Comparison of ENCODE assay signal across 23 cellular contexts in genomic region chr20:2859330-2860121, GRCh38. TPM values are rescaled to one million over a fixed set of nuclear protein-coding genes. Genes with fewer than 3 reads are reported as not detected.
A peak's percentile ranks its signal among the peaks of the same experiment; 100 is the strongest.
DNase-seq lines count a peak whose midpoint lies in the region; TF ChIP-seq lines count a peak whose summit lies in the region.
"Had no signal": no experiment of that assay in that cellular context is flagged by ENCODE, and none has a peak within 500 bp of the region (broad histone marks: within the 10 kb centered on the region; RNA-seq: fewer than 3 reads in every experiment).

No MANE protein-coding gene starts in this region.

- peaks cover 16% of the 10 kb centered on the region for H3K4me1 Mint-ChIP-seq in HFFc6 (ENCODE audit: low read depth)
- H3K4me1 Mint-ChIP-seq: activated T-helper 17 cell treated with anti-CD3 and anti-CD28 coated beads, Interleukin-2, amount 50 U/mL, for 72 hours had no signal

- no peak overlapping the region for H3K4me3 Mint-ChIP-seq in HFFc6
- H3K4me3 Mint-ChIP-seq: activated CD4-positive, alpha-beta memory T cell treated with anti-CD3 and anti-CD28 coated beads for 36 hours; activated T-helper 17 cell treated with anti-CD3 and anti-CD28 coated beads, Interleukin-2, amount 50 U/mL, for 72 hours; naive thymus-derived CD4-positive, alpha-beta T cell had no signal

- H3K36me3 Mint-ChIP-seq in HFFc6 (ENCODE audit: low read depth): 0 out of 2 replicates have a peak, but pooled peaks cover 6% of the 10 kb centered on the region

- no peak for TF ChIP-seq POLR2A in ovary (IDR thresholded peaks at IDR 0.05)

- H3K9me3 ChIP-seq in ovary: no peaks in the 10 kb centered on the region
- H3K9me3 ChIP-seq: BE2C, SJCRH30 had no signal

- H3K36me3 ChIP-seq in ovary: no peaks in the 10 kb centered on the region
- H3K36me3 ChIP-seq: BE2C, SJCRH30 had no signal

- TF ChIP-seq CTCF in HFFc6 (IDR thresholded peaks at IDR 0.05) (no peak), ovary (IDR thresholded peaks at IDR 0.05) (no peak)

- H3K9me3 Mint-ChIP-seq in HFFc6: no peaks in the 10 kb centered on the region
- H3K9me3 Mint-ChIP-seq: activated CD4-positive, alpha-beta memory T cell treated with anti-CD3 and anti-CD28 coated beads for 36 hours; activated T-helper 17 cell treated with anti-CD3 and anti-CD28 coated beads, Interleukin-2, amount 50 U/mL, for 72 hours; naive thymus-derived CD4-positive, alpha-beta T cell had no signal

- H3K4me3 ChIP-seq in ovary: no peak overlapping the region
- H3K4me3 ChIP-seq: SJCRH30 had no signal

- H3K27ac Mint-ChIP-seq in HFFc6: peak overlapping the region; percentile 74
- H3K27ac Mint-ChIP-seq: activated CD4-positive, alpha-beta memory T cell treated with anti-CD3 and anti-CD28 coated beads for 36 hours; activated T-helper 17 cell treated with anti-CD3 and anti-CD28 coated beads, Interleukin-2, amount 50 U/mL, for 72 hours had no signal

- DNase-seq in AML-193 (lab: John Stamatoyannopoulos, UW) (peak; percentile 22 to 27), HFFc6 (peak; percentile 41), cerebellar nuclear complex (lab: John Stamatoyannopoulos, UW) (peak; percentile 14 to 16), myocyte (ENCODE audit: low read depth) (peak; percentile 98), ovary (no peak), SIG-M5 treated with dmso at 0.1 percent for 504 hours (lab: John Stamatoyannopoulos, UW; ENCODE audit: unreplicated experiment) (no peak)
- no peak for DNase-seq in stimulated activated CD4-positive, alpha-beta T cell treated with anti-CD3 and anti-CD28 coated beads, Interleukin-4, amount 100 ng/mL, for 24 hours
- no peak for DNase-seq in activated T-cell treated with anti-CD3 and anti-CD28 coated beads, Interleukin-2, amount 50 U/mL, for 1 hour
- DNase-seq: activated CD4-positive, alpha-beta memory T cell treated with anti-CD3 and anti-CD28 coated beads for 36 hours; BE2C; dermis blood vessel endothelial cell; DMS153; naive thymus-derived CD4-positive, alpha-beta T cell; NCI-H1092 treated with DMSO at 0.1 percent for 48 hours; SJCRH30; stimulated activated CD4-positive, alpha-beta T cell treated with anti-CD3 and anti-CD28 coated beads, Interleukin-2, amount 100 ng/mL, for 24 hours; stimulated activated CD8-positive, alpha-beta memory T cell treated with anti-CD3 and anti-CD28 coated beads, Interleukin-4, amount 100 ng/mL, for 48 hours; trophoblast cell had no signal

- no peak for TF ChIP-seq EP300 in ovary (IDR thresholded peaks at IDR 0.05)

- H3K4me1 ChIP-seq in ovary (ENCODE audit: insufficient read depth): peaks cover 2% of the 10 kb centered on the region
- H3K4me1 ChIP-seq: BE2C, SJCRH30 had no signal

- intact Hi-C loops in ovary (cut with DNase I): loop anchor here in 1 of 4 donors (10.0 kb wide), 1 partner anchor 165 kb away; the partner anchor contains the start of gene EBF4

- 89 to 90% (median 90%) methylated on average over 4 of the region's 4 CpGs for WGBS in ovary, 3 donors

- peaks cover 5% of the 10 kb centered on the region; the same call in 1 of the 2 replicates for H3K27me3 Mint-ChIP-seq in HFFc6 (ENCODE audit: insufficient read depth)
- H3K27me3 Mint-ChIP-seq: activated CD4-positive, alpha-beta memory T cell treated with anti-CD3 and anti-CD28 coated beads for 36 hours; activated T-helper 17 cell treated with anti-CD3 and anti-CD28 coated beads, Interleukin-2, amount 50 U/mL, for 72 hours; naive thymus-derived CD4-positive, alpha-beta T cell had no signal

- no peaks in the 10 kb centered on the region for H3K27me3 ChIP-seq in ovary
- H3K27me3 ChIP-seq: BE2C, SJCRH30 had no signal

- H3K27ac ChIP-seq in ovary: no peak overlapping the region
- H3K27ac ChIP-seq: SJCRH30 had no signal

RNA-seq across cellular contexts. Expression of gene PTPRA, which starts 13.8 kb away (rescaled TPM):
- 10 to 100 TPM; 44.3 to 54.4 (median 48.7) TPM for total RNA-seq in HFFc6 (2021; fragmentation: NEBNext Ultra II Directional; extraction: Animal tissue kit (Norgen Biotek cat#: 25700))
- total RNA-seq in myocyte: 22.0 and 30.4 TPM in 2 replicates
- polyA plus RNA-seq in myocyte (2012): 40.8 TPM
- 10 to 100 TPM; 40.7 to 78.7 (median 71.8) TPM for total RNA-seq in ovary
- 100 to 1,000 TPM in 1 of 2 donors, 10 to 100 TPM in 1; 43.3 to 178 TPM for polyA plus RNA-seq in ovary

RNA-seq across cellular contexts. Expression of gene VPS16, which starts 19.0 kb away (rescaled TPM):
- total RNA-seq in HFFc6 (2021; fragmentation: NEBNext Ultra II Directional; extraction: Animal tissue kit (Norgen Biotek cat#: 25700)): 10 to 100 TPM; 30.6 to 36.3 (median 35.2) TPM
- total RNA-seq in myocyte (30.1 and 31.3 TPM in 2 replicates), ovary (10 to 100 TPM; 15.6 to 44.1 (median 31.4) TPM)
- 35.2 TPM for polyA plus RNA-seq in myocyte (2012)
- 10 to 100 TPM; 16.8 to 30.7 TPM for polyA plus RNA-seq in ovary

RNA-seq across cellular contexts. Expression of gene PCED1A, which starts 19.1 kb away (rescaled TPM):
- 10 to 100 TPM; 22.0 to 24.8 (median 23.8) TPM for total RNA-seq in HFFc6 (2021; fragmentation: NEBNext Ultra II Directional; extraction: Animal tissue kit (Norgen Biotek cat#: 25700))
- total RNA-seq in myocyte (16.3 and 31.4 TPM in 2 replicates), ovary (10 to 100 TPM; 32.9 to 58.0 (median 39.1) TPM)
- 29.1 TPM for polyA plus RNA-seq in myocyte (2012)
- polyA plus RNA-seq in ovary: 10 to 100 TPM in 1 of 2 donors, 1 to 10 TPM in 1; 6.0 to 44.0 TPM

RNA-seq across cellular contexts. Expression of gene TMEM239, which starts 43.4 kb away (rescaled TPM):
- total RNA-seq in HFFc6 (2021; fragmentation: NEBNext Ultra II Directional; extraction: Animal tissue kit (Norgen Biotek cat#: 25700)): not detected
- total RNA-seq in myocyte: not detected in 2 replicates
- not detected for polyA plus RNA-seq in myocyte (2012)
- not detected for total RNA-seq in ovary
- not detected for polyA plus RNA-seq in ovary
- total RNA-seq: activated CD4-positive, alpha-beta memory T cell treated with anti-CD3 and anti-CD28 coated beads for 36 hours; activated T-helper 17 cell treated with anti-CD3 and anti-CD28 coated beads, Interleukin-2, amount 50 U/mL, for 72 hours; dermis blood vessel endothelial cell; H4; left lobe of liver; naive thymus-derived CD4-positive, alpha-beta T cell; renal cortical epithelial cell; SJCRH30 had no signal
- polyA plus RNA-seq: esophagus; naive thymus-derived CD4-positive, alpha-beta T cell had no signal

RNA-seq across cellular contexts. Expression of gene C20orf141, which starts 44.7 kb away (rescaled TPM):
- not detected for total RNA-seq in HFFc6 (2021; fragmentation: NEBNext Ultra II Directional; extraction: Animal tissue kit (Norgen Biotek cat#: 25700))
- not detected in 2 replicates for total RNA-seq in myocyte
- polyA plus RNA-seq in myocyte (2012): not detected
- under 1 TPM in 1 of 7 donors, not detected in 6; 0.69 TPM for total RNA-seq in ovary
- polyA plus RNA-seq in ovary: not detected
- total RNA-seq: activated CD4-positive, alpha-beta memory T cell treated with anti-CD3 and anti-CD28 coated beads for 36 hours; activated T-helper 17 cell treated with anti-CD3 and anti-CD28 coated beads, Interleukin-2, amount 50 U/mL, for 72 hours; dermis blood vessel endothelial cell; H4; left lobe of liver; naive thymus-derived CD4-positive, alpha-beta T cell; renal cortical epithelial cell; SJCRH30 had no signal
- polyA plus RNA-seq: esophagus; naive thymus-derived CD4-positive, alpha-beta T cell had no signal

Comparison
In these comparisons a context has a peak if more than half of its experiments do, and no peak if none do; other contexts are left out.
1. DNase-seq: peak in AML-193 (2 of 2), HFFc6 (single experiment), cerebellar nuclear complex (2 of 2) and myocyte (single experiment); none in ovary (0 of 5), stimulated activated CD4-positive, alpha-beta T cell treated with anti-CD3 and anti-CD28 coated beads, Interleukin-4, amount 100 ng/mL, for 24 hours (single experiment), SIG-M5 treated with dmso at 0.1 percent for 504 hours (single experiment) and activated T-cell treated with anti-CD3 and anti-CD28 coated beads, Interleukin-2, amount 50 U/mL, for 1 hour (single experiment).